ENCODE assay signal across 9 cellular contexts in the genomic region with DNA sequence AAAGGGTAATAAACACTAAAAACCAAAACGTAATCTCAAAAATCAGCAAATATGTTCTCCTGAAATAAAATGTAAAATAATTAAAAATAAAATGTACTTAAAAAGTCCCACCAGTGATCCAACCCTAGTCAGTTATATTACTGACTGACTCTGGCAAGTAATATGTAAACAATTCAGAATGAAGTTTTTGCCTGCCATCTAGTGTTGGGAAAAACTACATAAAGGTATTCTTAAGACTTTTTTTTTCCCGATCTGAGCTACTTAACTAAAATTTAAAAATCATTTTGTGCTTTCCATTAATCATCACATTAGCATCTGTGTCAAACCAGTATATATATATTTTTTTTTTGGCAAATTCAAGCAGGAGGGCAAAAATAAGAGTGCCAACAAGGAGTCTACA. TPM values are rescaled to one million over a fixed set of nuclear protein-coding genes. Genes with fewer than 3 reads are reported as not detected.
DNase-seq lines count a peak whose midpoint lies in the region; ATAC-seq and FAIRE-seq lines count a peak whose summit lies in the region.
"Had no signal": no experiment of that assay in that cellular context is flagged by ENCODE, and none has a peak within 500 bp of the region (broad histone marks: within the 10 kb centered on the region; RNA-seq: fewer than 3 reads in every experiment).

No MANE protein-coding gene starts in this region.

- H3K9me3 ChIP-seq in T-helper 17 cell (ENCODE audit: control insufficient read depth, low read length, poor library complexity, severe bottlenecking) = no peaks in the 10 kb centered on the region

- H3K27me3 Mint-ChIP-seq in T-helper 17 cell = no peaks in the 10 kb centered on the region

- no peaks in the 10 kb centered on the region for H3K4me1 Mint-ChIP-seq in T-helper 17 cell

- H3K27ac Mint-ChIP-seq in T-helper 17 cell = peak overlapping the region; percentile 19

- peak; percentile 98 for FAIRE-seq in A204.1 (lab: Jason Lieb, UNC)

- H3K36me3 Mint-ChIP-seq in T-helper 17 cell (ENCODE audit: low read depth) = peaks cover 5% of the 10 kb centered on the region

- H3K4me3 Mint-ChIP-seq in T-helper 17 cell = no peak overlapping the region

- DNase-seq in H4 (ENCODE audit: low spot score) = peak; percentile 42
- DNase-seq in T-helper 17 cell = no peak
- peak; percentile 20 for DNase-seq in globus pallidus (ENCODE audit: low spot score)
- no peak for DNase-seq in activated CD4-positive, CD25-positive, alpha-beta regulatory T cell (lab: John Stamatoyannopoulos, UW)
- DNase-seq: WERI-Rb-1 had no signal

- ATAC-seq in T-helper 17 cell = no peak
- ATAC-seq in HG03442 (IDR thresholded peaks at IDR 0.05; ENCODE audit: unreplicated experiment) = no peak
- ATAC-seq in GM18519 (IDR thresholded peaks at IDR 0.05; ENCODE audit: low FRiP score, unreplicated experiment) = no peak
- no peak for ATAC-seq in HG03039 (IDR thresholded peaks at IDR 0.05; ENCODE audit: unreplicated experiment)

RNA-seq across cellular contexts. Expression of gene RCHY1, which starts 24.0 kb away (rescaled TPM):
- total RNA-seq in H4 (2014; rRNA removed; shearing (Covaris generic)) = 23.4 and 34.3 TPM in 2 replicates
- 10 to 100 TPM; 29.0 to 41.0 TPM for total RNA-seq in T-helper 17 cell

RNA-seq across cellular contexts. Expression of gene THAP6, which starts 24.1 kb away (rescaled TPM):
- 8.1 and 11.7 TPM in 2 replicates for total RNA-seq in H4 (2014; rRNA removed; shearing (Covaris generic))
- total RNA-seq in T-helper 17 cell = 10 to 100 TPM; 24.8 to 25.4 TPM

Comparison
In these comparisons a context has a peak if more than half of its experiments do, and no peak if none do; other contexts are left out.
1. DNase-seq: peak in H4 (single experiment) and globus pallidus (single experiment); none in T-helper 17 cell (0 of 3) and activated CD4-positive, CD25-positive, alpha-beta regulatory T cell (0 of 4).